17 cellular contexts compared by ENCODE assay signal in genomic region chr7:2955177-2955768, GRCh38.
DNase-seq lines count a peak whose midpoint lies in the region; ATAC-seq and TF ChIP-seq lines count a peak whose summit lies in the region.
"Had no signal": no experiment of that assay in that cellular context is flagged by ENCODE, and none has a peak within 500 bp of the region (broad histone marks: within the 10 kb centered on the region; RNA-seq: fewer than 3 reads in every experiment).

No MANE protein-coding gene starts in this region.

- peaks cover 24% of the 10 kb centered on the region for H3K36me3 ChIP-seq in CD8-positive, alpha-beta memory T cell (ENCODE audit: insufficient read depth, low read length)
- H3K36me3 ChIP-seq in naive thymus-derived CD4-positive, alpha-beta T cell (ENCODE audit: control insufficient read depth in 2 of 3, insufficient read depth in 3 of 3, low read length in 3 of 3): peaks cover 8 to 50% (median 10%) of the 10 kb centered on the region in 3 experiments
- H3K36me3 ChIP-seq: stomach had no signal

- POLR2A ChIA-PET in CD8-positive, alpha-beta memory T cell (lab: Charles Lee): no interaction called here
- POLR2A ChIA-PET in naive thymus-derived CD4-positive, alpha-beta T cell (lab: Charles Lee): interaction anchor here (1.6 kb wide), 1 partner anchor 10 kb away, joined by 6 read pairs; no protein-coding TSS in a partner anchor

- H3K27ac ChIP-seq in CD8-positive, alpha-beta memory T cell (ENCODE audit: low read depth, low read length): peak overlapping the region; percentile 78
- no peak overlapping the region for H3K27ac ChIP-seq in naive thymus-derived CD4-positive, alpha-beta T cell (ENCODE audit: low read depth, low read length)
- H3K27ac ChIP-seq: stomach had no signal

- H3K27me3 Mint-ChIP-seq in CD8-positive, alpha-beta memory T cell: no peaks in the 10 kb centered on the region
- no peaks in the 10 kb centered on the region for H3K27me3 Mint-ChIP-seq in naive thymus-derived CD4-positive, alpha-beta T cell
- no peaks in the 10 kb centered on the region for H3K27me3 Mint-ChIP-seq in glutamatergic neuron (ENCODE audit: unreplicated experiment)

- intact Hi-C loops in naive thymus-derived CD4-positive, alpha-beta T cell (cut with micrococcal nuclease): loop anchor here (5.0 to 10.0 kb wide), 2 partner anchors 200 to 202 kb away; no protein-coding TSS in a partner anchor

- H3K4me3 ChIP-seq in CD8-positive, alpha-beta memory T cell (ENCODE audit: low read length): no peak overlapping the region
- no peak overlapping the region for H3K4me3 ChIP-seq in naive thymus-derived CD4-positive, alpha-beta T cell (ENCODE audit: low read length)
- H3K4me3 ChIP-seq: stomach had no signal

- ATAC-seq in activated CD4-positive, CD25-positive, alpha-beta regulatory T cell treated with anti-CD3 and anti-CD28 coated beads, Interleukin-2, amount 50 U/mL, for 24 hours: no peak
- no peak for ATAC-seq in activated naive CD4-positive, alpha-beta T cell treated with anti-CD3 and anti-CD28 coated beads, Interleukin-2, amount 50 U/mL, for 72 hours
- ATAC-seq in naive thymus-derived CD4-positive, alpha-beta T cell: no peak
- no peak for ATAC-seq in GM19397 (IDR thresholded peaks at IDR 0.05; ENCODE audit: unreplicated experiment)
- ATAC-seq: HepG2, left ventricle myocardium superior had no signal

- peak overlapping the region; percentile 73 to 99 (median 90) for H3K27ac Mint-ChIP-seq in CD8-positive, alpha-beta memory T cell
- peak overlapping the region; percentile 68 to 85 for H3K27ac Mint-ChIP-seq in activated naive CD4-positive, alpha-beta T cell treated with anti-CD3 and anti-CD28 coated beads, Interleukin-2, amount 50 U/mL, for 72 hours
- H3K27ac Mint-ChIP-seq in naive thymus-derived CD4-positive, alpha-beta T cell: peak overlapping the region; percentile 19 to 88 (median 84)
- H3K27ac Mint-ChIP-seq in glutamatergic neuron (ENCODE audit: unreplicated experiment): no peak overlapping the region

- peaks cover 7 to 71% (median 12%) of the 10 kb centered on the region in 3 donors for H3K36me3 Mint-ChIP-seq in CD8-positive, alpha-beta memory T cell
- peaks cover 43 to 73% of the 10 kb centered on the region in 2 donors for H3K36me3 Mint-ChIP-seq in activated naive CD4-positive, alpha-beta T cell treated with anti-CD3 and anti-CD28 coated beads, Interleukin-2, amount 50 U/mL, for 72 hours
- H3K36me3 Mint-ChIP-seq in naive thymus-derived CD4-positive, alpha-beta T cell: peaks cover 3 to 64% (median 39%) of the 10 kb centered on the region in 5 donors
- H3K36me3 Mint-ChIP-seq in glutamatergic neuron (ENCODE audit: unreplicated experiment): peaks cover 5% of the 10 kb centered on the region

- TF ChIP-seq CTCF in glutamatergic neuron (IDR thresholded peaks at IDR 0.05; ENCODE audit: partially characterized antibody, unreplicated experiment): no peak
- no peak for TF ChIP-seq CTCF in GM20000 (IDR thresholded peaks at IDR 0.05; ENCODE audit: extremely low read depth, missing control alignments)

- no peaks in the 10 kb centered on the region for H3K27me3 ChIP-seq in CD8-positive, alpha-beta memory T cell (ENCODE audit: insufficient read depth, low read length, poor library complexity, severe bottlenecking)
- no peaks in the 10 kb centered on the region for H3K27me3 ChIP-seq in naive thymus-derived CD4-positive, alpha-beta T cell (ENCODE audit: control insufficient read depth in 2 of 2, insufficient read depth in 2 of 2, low read length in 2 of 2)

- H3K9me3 ChIP-seq in CD8-positive, alpha-beta memory T cell (ENCODE audit: low read length): no peaks in the 10 kb centered on the region
- H3K9me3 ChIP-seq in naive thymus-derived CD4-positive, alpha-beta T cell (ENCODE audit: control insufficient read depth in 2 of 3, low read length in 3 of 3): no peaks in the 10 kb centered on the region

- H3K4me3 Mint-ChIP-seq in CD8-positive, alpha-beta memory T cell: peak overlapping the region in 5 of 7 donors; percentile 29 to 78 (median 64)
- H3K4me3 Mint-ChIP-seq in naive thymus-derived CD4-positive, alpha-beta T cell: peak overlapping the region in 7 of 10 donors; percentile 40 to 69 (median 53)
- H3K4me3 Mint-ChIP-seq in glutamatergic neuron (ENCODE audit: unreplicated experiment): no peak overlapping the region

- peaks cover 61 to 78% (median 64%) of the 10 kb centered on the region in 3 donors for H3K4me1 Mint-ChIP-seq in CD8-positive, alpha-beta memory T cell
- H3K4me1 Mint-ChIP-seq in naive thymus-derived CD4-positive, alpha-beta T cell: peaks cover 27 to 90% (median 71%) of the 10 kb centered on the region in 7 donors
- peaks cover 2% of the 10 kb centered on the region for H3K4me1 Mint-ChIP-seq in glutamatergic neuron (ENCODE audit: low read depth, unreplicated experiment)

- CTCF ChIA-PET in CD8-positive, alpha-beta memory T cell (lab: Charles Lee): interaction anchor here (0.9 kb wide), 1 partner anchor 11 kb away, joined by 4 read pairs; no protein-coding TSS in a partner anchor
- CTCF ChIA-PET in naive thymus-derived CD4-positive, alpha-beta T cell (lab: Charles Lee): no interaction called here

- H3K9me3 Mint-ChIP-seq in CD8-positive, alpha-beta memory T cell: peaks cover 0 to 5% (median 0%) of the 10 kb centered on the region in 5 donors
- peaks cover 4 to 13% of the 10 kb centered on the region in 2 donors for H3K9me3 Mint-ChIP-seq in activated naive CD4-positive, alpha-beta T cell treated with anti-CD3 and anti-CD28 coated beads, Interleukin-2, amount 50 U/mL, for 72 hours
- H3K9me3 Mint-ChIP-seq in naive thymus-derived CD4-positive, alpha-beta T cell: peaks cover 0 to 14% (median 8%) of the 10 kb centered on the region in 11 donors
- H3K9me3 Mint-ChIP-seq in glutamatergic neuron (ENCODE audit: unreplicated experiment): peaks cover 2% of the 10 kb centered on the region

- DNase-seq in activated CD4-positive, CD25-positive, alpha-beta regulatory T cell treated with anti-CD3 and anti-CD28 coated beads, Interleukin-2, amount 50 U/mL, for 72 hours: peak; percentile 19
- DNase-seq in CD8-positive, alpha-beta memory T cell: no peak
- DNase-seq in activated naive CD4-positive, alpha-beta T cell treated with anti-CD3 and anti-CD28 coated beads, Interleukin-2, amount 50 U/mL, for 72 hours (ENCODE audit: low spot score in 2 of 2): no peak
- DNase-seq in naive thymus-derived CD4-positive, alpha-beta T cell: peak in 1 of 9 donors; percentile 16
- no peak for DNase-seq in glutamatergic neuron
- no peak for DNase-seq in GM20000 (ENCODE audit: low spot score)
- DNase-seq: amniotic stem cell, EL, NCI-H2081, NCI-H510A treated with DMSO at 0.1 percent for 48 hours, SHP77 treated with DMSO at 0.1 percent for 48 hours, stomach, T-helper 9 cell had no signal

- peaks cover 51% of the 10 kb centered on the region for H3K4me1 ChIP-seq in CD8-positive, alpha-beta memory T cell (ENCODE audit: insufficient read depth, low read length)
- peaks cover 29 to 36% of the 10 kb centered on the region in 2 donors for H3K4me1 ChIP-seq in naive thymus-derived CD4-positive, alpha-beta T cell (ENCODE audit: control insufficient read depth in 2 of 2, insufficient read depth in 2 of 2, low read length in 2 of 2)
- H3K4me1 ChIP-seq: stomach had no signal
